In the genomic region with DNA sequence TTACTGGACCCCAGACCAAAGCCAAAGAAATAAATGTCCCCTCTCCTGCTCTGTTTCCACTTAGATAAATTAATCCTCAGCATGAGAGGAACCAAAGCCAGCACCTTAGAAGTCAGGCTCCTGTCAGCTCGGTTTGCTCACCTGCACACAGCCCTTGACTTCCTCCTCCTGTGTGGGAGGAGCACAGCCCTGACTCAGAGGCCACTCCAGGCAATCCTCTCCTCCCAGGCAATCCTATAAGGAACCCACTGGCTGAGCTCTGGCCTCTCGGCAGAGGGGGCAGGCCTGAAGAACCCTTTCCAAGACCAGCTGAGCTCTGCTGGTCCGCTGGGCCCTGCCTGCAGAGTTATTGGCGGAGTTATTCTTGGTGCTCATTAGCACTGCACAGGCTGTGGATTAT, we compare ENCODE assay signal across 1 cellular context.
TF ChIP-seq lines count a peak whose summit lies in the region.

No MANE protein-coding gene starts in this region.

TF ChIP-seq in K562, 482 proteins besides CTCF, POLR2A, EP300 and RAD21 (continued from another document):
- TF ChIP-seq, protein P1, sequence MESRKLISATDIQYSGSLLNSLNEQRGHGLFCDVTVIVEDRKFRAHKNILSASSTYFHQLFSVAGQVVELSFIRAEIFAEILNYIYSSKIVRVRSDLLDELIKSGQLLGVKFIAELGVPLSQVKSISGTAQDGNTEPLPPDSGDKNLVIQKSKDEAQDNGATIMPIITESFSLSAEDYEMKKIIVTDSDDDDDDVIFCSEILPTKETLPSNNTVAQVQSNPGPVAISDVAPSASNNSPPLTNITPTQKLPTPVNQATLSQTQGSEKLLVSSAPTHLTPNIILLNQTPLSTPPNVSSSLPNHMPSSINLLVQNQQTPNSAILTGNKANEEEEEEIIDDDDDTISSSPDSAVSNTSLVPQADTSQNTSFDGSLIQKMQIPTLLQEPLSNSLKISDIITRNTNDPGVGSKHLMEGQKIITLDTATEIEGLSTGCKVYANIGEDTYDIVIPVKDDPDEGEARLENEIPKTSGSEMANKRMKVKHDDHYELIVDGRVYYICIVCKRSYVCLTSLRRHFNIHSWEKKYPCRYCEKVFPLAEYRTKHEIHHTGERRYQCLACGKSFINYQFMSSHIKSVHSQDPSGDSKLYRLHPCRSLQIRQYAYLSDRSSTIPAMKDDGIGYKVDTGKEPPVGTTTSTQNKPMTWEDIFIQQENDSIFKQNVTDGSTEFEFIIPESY (CRISPR knock-in tag; IDR thresholded peaks at IDR 0.05): 0 out of 2 replicates have a peak, but pooled peaks have one; percentile 29
- TF ChIP-seq, protein P2, sequence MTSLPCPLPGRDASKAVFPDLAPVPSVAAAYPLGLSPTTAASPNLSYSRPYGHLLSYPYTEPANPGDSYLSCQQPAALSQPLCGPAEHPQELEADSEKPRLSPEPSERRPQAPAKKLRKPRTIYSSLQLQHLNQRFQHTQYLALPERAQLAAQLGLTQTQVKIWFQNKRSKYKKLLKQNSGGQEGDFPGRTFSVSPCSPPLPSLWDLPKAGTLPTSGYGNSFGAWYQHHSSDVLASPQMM (CRISPR knock-in tag; IDR thresholded peaks at IDR 0.05): no peak
- TF ChIP-seq SPI1 (IDR thresholded peaks at IDR 0.05; ENCODE audit: borderline replicate concordance, low read depth, low read length): peak; percentile 39; the same call in 1 of the 2 replicates
